ENCODE assay signal across 20 cellular contexts in the genomic region with DNA sequence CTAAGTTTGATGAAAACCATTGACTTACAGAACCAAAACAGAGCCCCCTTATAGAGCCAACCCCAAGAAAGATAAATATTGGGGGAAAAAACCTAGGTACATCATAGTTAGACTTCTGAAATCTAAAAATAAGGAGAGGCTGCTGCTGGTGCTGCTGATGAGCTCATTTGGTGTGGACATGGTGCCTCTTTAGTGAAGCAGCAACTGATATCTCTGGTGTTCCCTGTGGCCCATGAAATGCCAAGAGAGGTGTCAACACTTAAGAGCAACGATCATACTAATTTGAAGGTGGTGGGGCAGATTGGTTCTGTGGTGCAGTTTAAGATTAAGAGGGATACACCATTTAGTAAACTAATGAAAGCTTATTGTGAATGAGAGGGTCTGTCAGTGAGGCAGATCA.
"Had no signal": no experiment of that assay in that cellular context is flagged by ENCODE, and none has a peak within 500 bp of the region (broad histone marks: within the 10 kb centered on the region; RNA-seq: fewer than 3 reads in every experiment).

No MANE protein-coding gene starts in this region.

- H3K9me3 Mint-ChIP-seq: activated naive CD8-positive, alpha-beta T cell treated with anti-CD3 and anti-CD28 coated beads for 36 hours; activated T-helper 17 cell treated with anti-CD3 and anti-CD28 coated beads, Interleukin-2, amount 50 U/mL, for 72 hours; nephron; stimulated activated memory B cell treated with anti-CD40 and anti-IgM and Interleukin-4, amounts not matched to agents 10 μg/mL and 1 μg/mL and 100 μg/mL, for 72 hours had no signal

- H2AFZ ChIP-seq: parathyroid adenoma had no signal

- H3K79me2 ChIP-seq: parathyroid adenoma had no signal

- H3K27me3 Mint-ChIP-seq: activated naive CD8-positive, alpha-beta T cell treated with anti-CD3 and anti-CD28 coated beads for 36 hours; activated T-helper 17 cell treated with anti-CD3 and anti-CD28 coated beads, Interleukin-2, amount 50 U/mL, for 72 hours; stimulated activated memory B cell treated with anti-CD40 and anti-IgM and Interleukin-4, amounts not matched to agents 10 μg/mL and 1 μg/mL and 100 μg/mL, for 72 hours had no signal

- H3K9me3 ChIP-seq: esophagus muscularis mucosa, gastroesophageal sphincter, spleen, thoracic aorta, upper lobe of right lung had no signal

- H3K36me3 ChIP-seq: cardiac muscle cell, thoracic aorta, upper lobe of right lung, WERI-Rb-1 had no signal

- H3K9ac ChIP-seq: parathyroid adenoma had no signal

- H3K27ac Mint-ChIP-seq: activated naive CD8-positive, alpha-beta T cell treated with anti-CD3 and anti-CD28 coated beads for 36 hours; activated T-helper 17 cell treated with anti-CD3 and anti-CD28 coated beads, Interleukin-2, amount 50 U/mL, for 72 hours; nephron; stimulated activated memory B cell treated with anti-CD40 and anti-IgM and Interleukin-4, amounts not matched to agents 10 μg/mL and 1 μg/mL and 100 μg/mL, for 72 hours had no signal

- ATAC-seq: activated T-helper 17 cell treated with anti-CD3 and anti-CD28 coated beads, Interleukin-2, amount 50 U/mL, for 72 hours; gastroesophageal sphincter; stimulated activated memory B cell treated with anti-CD40 and anti-IgM and Interleukin-4, amounts not matched to agents 10 μg/mL and 1 μg/mL and 100 μg/mL, for 72 hours; upper lobe of right lung had no signal

- H3K4me1 Mint-ChIP-seq: activated T-helper 17 cell treated with anti-CD3 and anti-CD28 coated beads, Interleukin-2, amount 50 U/mL, for 72 hours; nephron had no signal

- DNase-seq: activated CD4-positive, alpha-beta T cell treated with anti-CD3 and anti-CD28 coated beads, Interleukin-2, amount 50 U/mL, for 4 hours; activated naive CD4-positive, alpha-beta T cell; activated naive CD8-positive, alpha-beta T cell treated with anti-CD3 and anti-CD28 coated beads for 36 hours; activated T-cell treated with anti-CD3 and anti-CD28 coated beads for 4 hours; amniotic stem cell; dermis blood vessel endothelial cell; effector memory CD4-positive, alpha-beta T cell; spleen; stimulated activated CD4-positive, alpha-beta T cell treated with anti-CD3 and anti-CD28 coated beads, Interleukin-4, amount 100 ng/mL, for 4 hours; upper lobe of right lung; WERI-Rb-1 had no signal

- H3K27me3 ChIP-seq: cardiac muscle cell, esophagus muscularis mucosa, gastroesophageal sphincter, spleen, upper lobe of right lung had no signal

- H3K4me1 ChIP-seq: esophagus muscularis mucosa, gastroesophageal sphincter, parathyroid adenoma, spleen, upper lobe of right lung had no signal

- H3K27ac ChIP-seq: cardiac muscle cell, esophagus muscularis mucosa, gastroesophageal sphincter, parathyroid adenoma, spleen, thoracic aorta, upper lobe of right lung, WERI-Rb-1 had no signal

- H3K4me3 ChIP-seq: cardiac muscle cell, esophagus muscularis mucosa, gastroesophageal sphincter, lung, spleen, thoracic aorta, upper lobe of right lung had no signal

- H3K4me3 Mint-ChIP-seq: activated naive CD8-positive, alpha-beta T cell treated with anti-CD3 and anti-CD28 coated beads for 36 hours; activated T-helper 17 cell treated with anti-CD3 and anti-CD28 coated beads, Interleukin-2, amount 50 U/mL, for 72 hours; nephron; stimulated activated memory B cell treated with anti-CD40 and anti-IgM and Interleukin-4, amounts not matched to agents 10 μg/mL and 1 μg/mL and 100 μg/mL, for 72 hours had no signal
